Comparison of ENCODE assay signal across 8 cellular contexts in the genomic region with DNA sequence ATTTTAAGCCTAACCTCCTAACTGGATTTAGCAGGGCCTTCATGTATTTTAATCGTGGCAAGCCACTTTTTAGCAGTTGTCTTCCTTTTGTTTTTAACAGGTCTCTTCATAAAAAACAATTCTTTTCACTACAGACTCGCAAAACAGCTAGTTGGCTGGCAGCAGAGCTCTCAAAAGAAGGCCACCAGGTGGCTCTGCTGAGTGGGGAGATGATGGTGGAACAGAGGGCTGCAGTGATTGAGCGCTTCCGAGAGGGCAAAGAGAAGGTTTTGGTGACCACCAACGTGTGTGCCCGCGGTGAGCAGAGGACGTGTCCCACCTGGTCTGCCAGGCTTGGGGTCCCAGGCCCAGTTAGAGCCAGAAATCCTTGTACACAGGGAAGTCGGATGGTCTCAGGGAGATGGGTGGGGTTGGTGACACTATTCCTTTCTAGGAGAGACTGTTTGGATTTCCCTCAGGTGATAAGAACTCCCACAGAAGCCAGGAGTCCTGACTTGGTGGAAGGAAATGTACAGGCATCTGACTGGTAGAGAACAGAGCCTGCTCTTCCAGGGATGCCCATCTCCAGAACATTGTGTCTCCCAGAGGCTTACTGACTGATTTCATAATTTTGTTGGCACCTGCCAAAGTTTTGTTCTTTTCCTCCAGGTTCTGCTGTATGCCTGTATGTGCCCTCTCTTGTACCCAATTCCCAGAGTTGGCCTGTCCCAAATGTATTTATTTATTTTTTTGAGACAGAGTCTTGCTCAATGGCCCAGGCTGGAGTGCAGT. TPM values are rescaled to one million over a fixed set of nuclear protein-coding genes. Genes with fewer than 3 reads are reported as not detected.
DNase-seq lines count a peak whose midpoint lies in the region; ATAC-seq, FAIRE-seq and TF ChIP-seq lines count a peak whose summit lies in the region.

No MANE protein-coding gene starts in this region.

- no peak overlapping the region for H3K4me3 ChIP-seq in AG09309 (ENCODE audit: control insufficient read depth, low read depth, low read length)

- FAIRE-seq in GM19239 (lab: Jason Lieb, UNC): peak; percentile 49

- TF ChIP-seq CTCF in AG09309 (IDR thresholded peaks at IDR 0.05; ENCODE audit: control insufficient read depth, insufficient read depth, low read depth, low read length, missing control alignments): peak; percentile 54

- DNase-seq in AG09309 (ENCODE audit: low read depth): no peak
- DNase-seq in GM19239 (ENCODE audit: insufficient read length, low spot score): no peak
- peak; percentile 49 for DNase-seq in left lobe of liver (ENCODE audit: low spot score)
- DNase-seq in effector CD4-positive, alpha-beta T cell: no peak
- no peak for DNase-seq in SIG-M5 treated with dmso at 0.1 percent for 504 hours (lab: John Stamatoyannopoulos, UW; ENCODE audit: unreplicated experiment)
- no peak for DNase-seq in NCI-H187 treated with DMSO at 0.1 percent for 48 hours (lab: John Stamatoyannopoulos, UW)

- ATAC-seq in left lobe of liver: peak; percentile 86
- no peak for ATAC-seq in HG02571 (IDR thresholded peaks at IDR 0.05; ENCODE audit: unreplicated experiment)

- H3K27ac ChIP-seq in angular gyrus (ENCODE audit: low read depth, low read length): peak overlapping the region; percentile 40

RNA-seq across cellular contexts. Expression of a gene that starts 14.9 kb away (rescaled TPM):
- 15.3 TPM for total RNA-seq in left lobe of liver

RNA-seq across cellular contexts. Expression of a gene that starts 32.8 kb away (rescaled TPM):
- 14.6 TPM for total RNA-seq in left lobe of liver

RNA-seq across cellular contexts. Expression of a gene that starts 42.5 kb away (rescaled TPM):
- total RNA-seq in left lobe of liver: 82.4 TPM
